Comparison of ENCODE assay signal across 17 cellular contexts in the genomic region with DNA sequence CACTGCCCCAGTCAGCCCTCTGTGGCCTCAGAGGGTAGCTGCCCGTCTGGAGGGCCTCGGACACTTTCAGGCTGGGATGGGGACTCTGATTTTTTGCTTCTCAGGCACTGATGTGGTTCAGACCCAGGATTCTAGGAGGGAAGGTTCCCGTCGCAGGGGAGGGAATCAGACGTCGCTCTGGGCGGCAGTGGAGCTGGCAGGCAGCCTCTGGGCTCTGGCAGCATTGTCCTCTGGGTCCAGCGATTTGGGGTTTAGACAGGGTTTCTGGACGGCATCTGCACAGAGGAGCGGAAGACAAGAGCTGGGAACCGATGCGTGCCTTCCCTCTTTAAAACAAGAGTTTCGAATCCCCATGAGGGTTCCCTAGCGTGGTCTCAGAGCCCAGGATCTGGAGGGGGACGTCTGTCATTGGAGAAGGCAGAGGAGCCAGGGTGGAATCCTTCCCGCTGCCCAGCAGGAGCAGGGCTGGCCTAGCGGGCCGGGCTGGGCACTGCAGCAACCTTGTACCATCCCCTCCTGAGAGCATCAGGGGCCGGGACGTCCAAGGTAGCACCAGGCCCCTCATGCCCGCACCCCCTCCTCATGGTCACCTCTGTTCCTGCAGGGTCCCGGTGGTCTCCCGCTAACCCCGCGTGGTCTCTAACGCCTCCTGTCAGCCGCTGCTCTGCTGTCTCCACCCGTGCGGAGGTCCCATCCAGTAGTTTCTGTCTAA.
"Had no signal": no experiment of that assay in that cellular context is flagged by ENCODE, and none has a peak within 500 bp of the region (broad histone marks: within the 10 kb centered on the region; RNA-seq: fewer than 3 reads in every experiment).

No MANE protein-coding gene starts in this region.

- H3K27ac Mint-ChIP-seq: activated B cell treated with CpG ODN at 0.5 μM for 24 hours; activated CD4-positive, alpha-beta memory T cell treated with anti-CD3 and anti-CD28 coated beads for 36 hours; activated naive CD8-positive, alpha-beta T cell treated with anti-CD3 and anti-CD28 coated beads for 36 hours; nephron; T-helper 2 cell treated with Interferon-gamma antibody and Interleukin-4, amounts not matched to agents 5 μg/mL and 100 μg/mL, for 36 hours; type B pancreatic cell had no signal

- H3K4me3 ChIP-seq: lower lobe of right lung, prostate gland, right atrium auricular region, stomach, testis had no signal

- H3K27me3 ChIP-seq: foreskin keratinocyte, right atrium auricular region, stomach, testis had no signal

- H3K27me3 Mint-ChIP-seq: activated B cell treated with CpG ODN at 0.5 μM for 24 hours; activated naive CD8-positive, alpha-beta T cell treated with anti-CD3 and anti-CD28 coated beads for 36 hours; type B pancreatic cell had no signal

- H3K27ac ChIP-seq: foreskin keratinocyte, lower lobe of right lung, prostate gland, right atrium auricular region, stomach, testis had no signal

- H3K4me1 ChIP-seq: lower lobe of right lung, prostate gland, right atrium auricular region, stomach, testis had no signal

- DNase-seq: activated B cell treated with CpG ODN at 0.5 μM for 24 hours; activated CD4-positive, alpha-beta memory T cell treated with anti-CD3 and anti-CD28 coated beads for 36 hours; activated CD4-positive, alpha-beta T cell treated with anti-CD3 and anti-CD28 coated beads for 4 hours; activated naive CD4-positive, alpha-beta T cell; activated naive CD8-positive, alpha-beta T cell treated with anti-CD3 and anti-CD28 coated beads for 36 hours; activated T-cell treated with anti-CD3 and anti-CD28 coated beads for 4 hours; amniotic stem cell; foreskin keratinocyte; hippocampal formation; lower lobe of right lung; stomach; testis had no signal

- H3K9me3 ChIP-seq: lower lobe of right lung, prostate gland, right atrium auricular region, stomach, testis had no signal

- H3K9me3 Mint-ChIP-seq: activated B cell treated with CpG ODN at 0.5 μM for 24 hours; activated CD4-positive, alpha-beta memory T cell treated with anti-CD3 and anti-CD28 coated beads for 36 hours; activated naive CD8-positive, alpha-beta T cell treated with anti-CD3 and anti-CD28 coated beads for 36 hours; nephron; T-helper 2 cell treated with Interferon-gamma antibody and Interleukin-4, amounts not matched to agents 5 μg/mL and 100 μg/mL, for 36 hours; type B pancreatic cell had no signal

- H3K36me3 ChIP-seq: prostate gland, right atrium auricular region had no signal

- H3K36me3 Mint-ChIP-seq: activated CD4-positive, alpha-beta memory T cell treated with anti-CD3 and anti-CD28 coated beads for 36 hours; activated naive CD8-positive, alpha-beta T cell treated with anti-CD3 and anti-CD28 coated beads for 36 hours had no signal

- H3K4me1 Mint-ChIP-seq: activated B cell treated with CpG ODN at 0.5 μM for 24 hours; activated naive CD8-positive, alpha-beta T cell treated with anti-CD3 and anti-CD28 coated beads for 36 hours; nephron had no signal

- H3K4me3 Mint-ChIP-seq: activated B cell treated with CpG ODN at 0.5 μM for 24 hours; activated CD4-positive, alpha-beta memory T cell treated with anti-CD3 and anti-CD28 coated beads for 36 hours; activated naive CD8-positive, alpha-beta T cell treated with anti-CD3 and anti-CD28 coated beads for 36 hours; nephron; T-helper 2 cell treated with Interferon-gamma antibody and Interleukin-4, amounts not matched to agents 5 μg/mL and 100 μg/mL, for 36 hours; type B pancreatic cell had no signal

- ATAC-seq: foreskin keratinocyte had no signal
